In genomic region chr5:62289813-62290212, GRCh38 we compare ENCODE assay signal across 19 cellular contexts. TPM values are rescaled to one million over a fixed set of nuclear protein-coding genes. Genes with fewer than 3 reads are reported as not detected.
DNase-seq lines count a peak whose midpoint lies in the region; ATAC-seq lines count a peak whose summit lies in the region.
"Had no signal": no experiment of that assay in that cellular context is flagged by ENCODE, and none has a peak within 500 bp of the region (broad histone marks: within the 10 kb centered on the region; RNA-seq: fewer than 3 reads in every experiment).

No MANE protein-coding gene starts in this region.

- no peak for ATAC-seq in activated T-cell treated with anti-CD3 and anti-CD28 coated beads, Interleukin-2, amount 50 U/mL, for 4 hours
- peak; percentile 9 for ATAC-seq in stimulated activated naive CD8-positive, alpha-beta T cell treated with anti-CD3 and anti-CD28 coated beads, Interleukin-15, Interleukin-2, amounts not matched to agents 100 U/mL and 50 U/mL, for 24 hours
- no peak for ATAC-seq in naive thymus-derived CD8-positive, alpha-beta T cell
- ATAC-seq: Panc1 had no signal

- peaks cover 75% of the 10 kb centered on the region for H3K4me1 Mint-ChIP-seq in activated T-cell treated with anti-CD3 and anti-CD28 coated beads, Interleukin-2, amount 50 U/mL, for 24 hours (ENCODE audit: low read depth)
- peaks cover 80% of the 10 kb centered on the region for H3K4me1 Mint-ChIP-seq in activated T-cell treated with anti-CD3 and anti-CD28 coated beads, Interleukin-2, amount 50 U/mL, for 4 hours (ENCODE audit: low read depth)
- peaks cover 91% of the 10 kb centered on the region for H3K4me1 Mint-ChIP-seq in activated T-helper 1 cell treated with anti-CD3 and anti-CD28 coated beads, Interleukin-12 subunit alpha, Interleukin-12 subunit beta, Interleukin-2, Interleukin-4 antibody, amounts not matched to agents 30 ng/mL and 10 ng/mL and 1 ng/mL, durations not matched to agents 14 hours and 24 hours and 36 hours (ENCODE audit: low read depth)
- H3K4me1 Mint-ChIP-seq in activated naive CD8-positive, alpha-beta T cell treated with anti-CD3 and anti-CD28 coated beads for 36 hours = peaks cover 53% of the 10 kb centered on the region
- peaks cover 33 to 68% (median 62%) of the 10 kb centered on the region in 4 donors for H3K4me1 Mint-ChIP-seq in naive thymus-derived CD8-positive, alpha-beta T cell

- peaks cover 10% of the 10 kb centered on the region for H3K9me3 Mint-ChIP-seq in activated T-cell treated with anti-CD3 and anti-CD28 coated beads, Interleukin-2, amount 50 U/mL, for 24 hours
- peaks cover 4% of the 10 kb centered on the region for H3K9me3 Mint-ChIP-seq in activated T-cell treated with anti-CD3 and anti-CD28 coated beads, Interleukin-2, amount 50 U/mL, for 4 hours
- peaks cover 44% of the 10 kb centered on the region for H3K9me3 Mint-ChIP-seq in activated T-helper 1 cell treated with anti-CD3 and anti-CD28 coated beads, Interleukin-12 subunit alpha, Interleukin-12 subunit beta, Interleukin-2, Interleukin-4 antibody, amounts not matched to agents 30 ng/mL and 10 ng/mL and 1 ng/mL, durations not matched to agents 14 hours and 24 hours and 36 hours
- peaks cover 33% of the 10 kb centered on the region for H3K9me3 Mint-ChIP-seq in activated naive CD8-positive, alpha-beta T cell treated with anti-CD3 and anti-CD28 coated beads for 36 hours
- peaks cover 0 to 21% (median 6%) of the 10 kb centered on the region in 9 donors for H3K9me3 Mint-ChIP-seq in naive thymus-derived CD8-positive, alpha-beta T cell
- H3K9me3 Mint-ChIP-seq: CD4-positive, alpha-beta T cell had no signal

- POLR2A ChIA-PET in naive thymus-derived CD8-positive, alpha-beta T cell (lab: Charles Lee) = interaction anchor here (0.8 to 2.0 kb wide), 3 partner anchors 16 to 32 kb away, joined by 3 to 6 read pairs (median 4); partner anchors contain the start of gene KIF2A

- no peak for DNase-seq in activated T-cell treated with anti-CD3 and anti-CD28 coated beads, Interleukin-2, amount 50 U/mL, for 24 hours
- DNase-seq in activated T-cell treated with anti-CD3 and anti-CD28 coated beads, Interleukin-2, amount 50 U/mL, for 4 hours = no peak
- no peak for DNase-seq in activated T-helper 1 cell treated with anti-CD3 and anti-CD28 coated beads, Interleukin-12 subunit alpha, Interleukin-12 subunit beta, Interleukin-2, Interleukin-4 antibody, amounts not matched to agents 30 ng/mL and 10 ng/mL and 1 ng/mL, durations not matched to agents 14 hours and 24 hours and 36 hours (ENCODE audit: low spot score)
- no peak for DNase-seq in activated naive CD8-positive, alpha-beta T cell treated with anti-CD3 and anti-CD28 coated beads for 36 hours
- DNase-seq in stimulated activated naive CD8-positive, alpha-beta T cell treated with anti-CD3 and anti-CD28 coated beads, Interleukin-15, Interleukin-2, amounts not matched to agents 100 U/mL and 50 U/mL, for 24 hours = no peak
- no peak for DNase-seq in Ammon's horn (ENCODE audit: low spot score)
- no peak for DNase-seq in naive thymus-derived CD8-positive, alpha-beta T cell
- DNase-seq: CD4-positive, alpha-beta T cell; COR-L47; DMS79; Karpas-422; MV-4-11; NCI-H1105 treated with DMSO at 0.1 percent for 48 hours; NCI-H2029 treated with DMSO at 0.1 percent for 48 hours; NCI-H226; NCI-H510A treated with DMSO at 0.1 percent for 48 hours; NCI-H774; NK-92 treated with Interleukin-12 subunit alpha and Interleukin-12 subunit beta, amount 100 ng/mL, for 24 hours had no signal

- peak overlapping the region; percentile 84 for H3K27ac Mint-ChIP-seq in activated T-cell treated with anti-CD3 and anti-CD28 coated beads, Interleukin-2, amount 50 U/mL, for 24 hours
- H3K27ac Mint-ChIP-seq in activated T-helper 1 cell treated with anti-CD3 and anti-CD28 coated beads, Interleukin-12 subunit alpha, Interleukin-12 subunit beta, Interleukin-2, Interleukin-4 antibody, amounts not matched to agents 30 ng/mL and 10 ng/mL and 1 ng/mL, durations not matched to agents 14 hours and 24 hours and 36 hours = peak overlapping the region; percentile 71
- peak overlapping the region; percentile 66 for H3K27ac Mint-ChIP-seq in activated naive CD8-positive, alpha-beta T cell treated with anti-CD3 and anti-CD28 coated beads for 36 hours
- H3K27ac Mint-ChIP-seq in naive thymus-derived CD8-positive, alpha-beta T cell = peak overlapping the region in 2 of 10 donors; percentile 8 to 31
- H3K27ac Mint-ChIP-seq: CD4-positive, alpha-beta T cell had no signal

- H3K27me3 Mint-ChIP-seq in activated T-cell treated with anti-CD3 and anti-CD28 coated beads, Interleukin-2, amount 50 U/mL, for 24 hours = no peaks in the 10 kb centered on the region
- H3K27me3 Mint-ChIP-seq in activated T-cell treated with anti-CD3 and anti-CD28 coated beads, Interleukin-2, amount 50 U/mL, for 4 hours (ENCODE audit: low read depth) = no peaks in the 10 kb centered on the region
- H3K27me3 Mint-ChIP-seq in activated T-helper 1 cell treated with anti-CD3 and anti-CD28 coated beads, Interleukin-12 subunit alpha, Interleukin-12 subunit beta, Interleukin-2, Interleukin-4 antibody, amounts not matched to agents 30 ng/mL and 10 ng/mL and 1 ng/mL, durations not matched to agents 14 hours and 24 hours and 36 hours (ENCODE audit: insufficient read depth) = peaks cover 1% of the 10 kb centered on the region
- no peaks in the 10 kb centered on the region for H3K27me3 Mint-ChIP-seq in activated naive CD8-positive, alpha-beta T cell treated with anti-CD3 and anti-CD28 coated beads for 36 hours
- no peaks in the 10 kb centered on the region for H3K27me3 Mint-ChIP-seq in naive thymus-derived CD8-positive, alpha-beta T cell
- H3K27me3 Mint-ChIP-seq: CD4-positive, alpha-beta T cell had no signal

- no peak overlapping the region for H3K4me3 Mint-ChIP-seq in activated T-cell treated with anti-CD3 and anti-CD28 coated beads, Interleukin-2, amount 50 U/mL, for 24 hours
- H3K4me3 Mint-ChIP-seq in activated T-cell treated with anti-CD3 and anti-CD28 coated beads, Interleukin-2, amount 50 U/mL, for 4 hours = no peak overlapping the region
- H3K4me3 Mint-ChIP-seq in activated T-helper 1 cell treated with anti-CD3 and anti-CD28 coated beads, Interleukin-12 subunit alpha, Interleukin-12 subunit beta, Interleukin-2, Interleukin-4 antibody, amounts not matched to agents 30 ng/mL and 10 ng/mL and 1 ng/mL, durations not matched to agents 14 hours and 24 hours and 36 hours = no peak overlapping the region
- no peak overlapping the region for H3K4me3 Mint-ChIP-seq in activated naive CD8-positive, alpha-beta T cell treated with anti-CD3 and anti-CD28 coated beads for 36 hours
- no peak overlapping the region for H3K4me3 Mint-ChIP-seq in naive thymus-derived CD8-positive, alpha-beta T cell
- H3K4me3 Mint-ChIP-seq: CD4-positive, alpha-beta T cell had no signal

- peaks cover 8% of the 10 kb centered on the region for H3K36me3 Mint-ChIP-seq in activated T-cell treated with anti-CD3 and anti-CD28 coated beads, Interleukin-2, amount 50 U/mL, for 24 hours (ENCODE audit: low read depth)
- H3K36me3 Mint-ChIP-seq in activated T-cell treated with anti-CD3 and anti-CD28 coated beads, Interleukin-2, amount 50 U/mL, for 4 hours (ENCODE audit: insufficient read depth) = peaks cover 3% of the 10 kb centered on the region
- H3K36me3 Mint-ChIP-seq in activated T-helper 1 cell treated with anti-CD3 and anti-CD28 coated beads, Interleukin-12 subunit alpha, Interleukin-12 subunit beta, Interleukin-2, Interleukin-4 antibody, amounts not matched to agents 30 ng/mL and 10 ng/mL and 1 ng/mL, durations not matched to agents 14 hours and 24 hours and 36 hours (ENCODE audit: low read depth) = peaks cover 28% of the 10 kb centered on the region
- H3K36me3 Mint-ChIP-seq in activated naive CD8-positive, alpha-beta T cell treated with anti-CD3 and anti-CD28 coated beads for 36 hours = peaks cover 58% of the 10 kb centered on the region
- peaks cover 0 to 5% (median 0%) of the 10 kb centered on the region in 3 donors for H3K36me3 Mint-ChIP-seq in naive thymus-derived CD8-positive, alpha-beta T cell

- intact Hi-C loops in activated T-helper 1 cell treated with anti-CD3 and anti-CD28 coated beads, Interleukin-12 subunit alpha, Interleukin-12 subunit beta, Interleukin-2, Interleukin-4 antibody, amounts not matched to agents 30 ng/mL and 10 ng/mL and 1 ng/mL, durations not matched to agents 14 hours and 24 hours and 36 hours (cut with micrococcal nuclease) = loop anchor here (5.0 to 10.0 kb wide), 3 partner anchors 287 to 1125 kb away; partner anchors contain the start of genes LRRC70, SMIM15 and ZSWIM6

RNA-seq across cellular contexts. Expression of gene KIF2A, which starts 16.2 kb away (rescaled TPM):
- 100 to 1,000 TPM; 103 to 125 (median 125) TPM for total RNA-seq in activated T-cell treated with anti-CD3 and anti-CD28 coated beads, Interleukin-2, amount 50 U/mL, for 4 hours
- 235 and 240 TPM in 2 replicates for total RNA-seq in activated T-helper 1 cell treated with anti-CD3 and anti-CD28 coated beads, Interleukin-12 subunit alpha, Interleukin-12 subunit beta, Interleukin-2, Interleukin-4 antibody, amounts not matched to agents 30 ng/mL and 10 ng/mL and 1 ng/mL, durations not matched to agents 14 hours and 24 hours and 36 hours
- 100 to 1,000 TPM; 164 to 175 TPM for total RNA-seq in activated naive CD8-positive, alpha-beta T cell treated with anti-CD3 and anti-CD28 coated beads for 36 hours
- 100 to 1,000 TPM; 178 to 195 TPM for total RNA-seq in naive thymus-derived CD8-positive, alpha-beta T cell
- 100 to 1,000 TPM; 151 to 180 (median 173) TPM for polyA plus RNA-seq in naive thymus-derived CD8-positive, alpha-beta T cell
